In the genomic region with DNA sequence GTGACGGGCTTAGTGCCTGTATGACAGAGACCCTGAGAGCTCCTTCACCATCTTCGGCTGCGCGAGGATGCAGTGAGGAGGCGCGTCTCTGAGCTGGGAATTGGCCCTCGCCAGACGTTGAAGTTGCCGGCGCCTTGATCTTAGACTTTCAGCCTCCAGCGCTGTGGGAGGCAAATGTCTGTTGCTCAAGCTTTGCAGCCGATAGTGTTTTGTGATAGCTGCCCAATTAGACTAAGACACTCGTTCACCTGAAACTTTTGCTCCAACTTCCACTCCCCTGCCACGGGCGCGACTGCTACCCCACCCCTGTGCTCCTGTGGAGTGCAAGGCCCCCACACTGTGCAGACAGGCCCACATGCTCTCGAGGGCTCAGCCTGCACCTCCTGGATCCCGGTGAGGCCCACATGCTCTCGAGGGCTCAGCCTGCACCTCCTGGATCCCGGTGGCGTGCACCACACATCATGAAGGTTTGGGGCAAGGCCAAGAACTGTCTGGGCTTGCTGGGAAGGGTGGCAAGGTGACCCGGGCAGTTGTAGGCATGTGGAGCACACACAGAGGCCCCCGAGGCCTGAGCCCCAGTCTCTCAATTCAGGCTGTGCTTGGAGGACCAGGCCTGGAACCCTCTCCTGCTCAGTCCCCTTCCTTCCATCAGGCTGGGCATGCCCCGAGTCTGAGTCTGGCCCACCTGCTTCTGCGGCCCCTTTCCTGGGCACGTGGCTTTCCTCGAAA, we compare ENCODE assay signal across 21 cellular contexts.
DNase-seq lines count a peak whose midpoint lies in the region; ATAC-seq and TF ChIP-seq lines count a peak whose summit lies in the region.
"Had no signal": no experiment of that assay in that cellular context is flagged by ENCODE, and none has a peak within 500 bp of the region (broad histone marks: within the 10 kb centered on the region; RNA-seq: fewer than 3 reads in every experiment).

No MANE protein-coding gene starts in this region.

- peak; percentile 51 for TF ChIP-seq POLR2A in GM18951 (IDR thresholded peaks at IDR 0.05; ENCODE audit: extremely low read depth, insufficient read depth, insufficient read length)

- H3K36me3 Mint-ChIP-seq in activated CD8-positive, alpha-beta memory T cell treated with anti-CD3 and anti-CD28 coated beads, Interleukin-2, amount 10 ng/mL, durations not matched to agents 7 days and 5 days: peaks cover 8% of the 10 kb centered on the region
- peaks cover 49% of the 10 kb centered on the region for H3K36me3 Mint-ChIP-seq in stimulated activated memory B cell treated with anti-CD40 and anti-IgM and Interleukin-4, amounts not matched to agents 10 μg/mL and 1 μg/mL and 100 μg/mL, for 72 hours

- H3K4me1 Mint-ChIP-seq in activated CD8-positive, alpha-beta memory T cell treated with anti-CD3 and anti-CD28 coated beads, Interleukin-2, amount 10 ng/mL, durations not matched to agents 7 days and 5 days: peaks cover 7% of the 10 kb centered on the region
- peaks cover 61% of the 10 kb centered on the region for H3K4me1 Mint-ChIP-seq in stimulated activated memory B cell treated with anti-CD40 and anti-IgM and Interleukin-4, amounts not matched to agents 10 μg/mL and 1 μg/mL and 100 μg/mL, for 72 hours
- H3K4me1 Mint-ChIP-seq: H9 had no signal

- CTCF ChIA-PET in activated CD8-positive, alpha-beta memory T cell treated with anti-CD3 and anti-CD28 coated beads, Interleukin-2, amount 10 ng/mL, durations not matched to agents 7 days and 5 days (lab: Charles Lee): no interaction called here

- H3K9me3 Mint-ChIP-seq in activated CD8-positive, alpha-beta memory T cell treated with anti-CD3 and anti-CD28 coated beads, Interleukin-2, amount 10 ng/mL, durations not matched to agents 7 days and 5 days (ENCODE audit: low read depth): no peaks in the 10 kb centered on the region
- H3K9me3 Mint-ChIP-seq in stimulated activated memory B cell treated with anti-CD40 and anti-IgM and Interleukin-4, amounts not matched to agents 10 μg/mL and 1 μg/mL and 100 μg/mL, for 72 hours: no peaks in the 10 kb centered on the region
- H3K9me3 Mint-ChIP-seq: stimulated activated naive CD8-positive, alpha-beta T cell treated with anti-CD3 and anti-CD28 coated beads, Interleukin-15, Interleukin-2, amounts not matched to agents 100 ng/mL and 50 ng/mL, for 24 hours had no signal

- no peak for TF ChIP-seq CTCF in coronary artery (IDR thresholded peaks at IDR 0.05)

- no peak overlapping the region for H3K4me3 ChIP-seq in coronary artery
- H3K4me3 ChIP-seq: breast epithelium, colonic mucosa, tibial nerve had no signal

- no peak overlapping the region for H3K4me3 Mint-ChIP-seq in activated CD8-positive, alpha-beta memory T cell treated with anti-CD3 and anti-CD28 coated beads, Interleukin-2, amount 10 ng/mL, durations not matched to agents 7 days and 5 days
- H3K4me3 Mint-ChIP-seq in stimulated activated memory B cell treated with anti-CD40 and anti-IgM and Interleukin-4, amounts not matched to agents 10 μg/mL and 1 μg/mL and 100 μg/mL, for 72 hours: peak overlapping the region; percentile 34
- H3K4me3 Mint-ChIP-seq: H9; stimulated activated naive CD8-positive, alpha-beta T cell treated with anti-CD3 and anti-CD28 coated beads, Interleukin-15, Interleukin-2, amounts not matched to agents 100 ng/mL and 50 ng/mL, for 24 hours had no signal

- H3K27ac Mint-ChIP-seq in activated CD8-positive, alpha-beta memory T cell treated with anti-CD3 and anti-CD28 coated beads, Interleukin-2, amount 10 ng/mL, durations not matched to agents 7 days and 5 days: no peak overlapping the region
- peak overlapping the region; percentile 100 for H3K27ac Mint-ChIP-seq in stimulated activated memory B cell treated with anti-CD40 and anti-IgM and Interleukin-4, amounts not matched to agents 10 μg/mL and 1 μg/mL and 100 μg/mL, for 72 hours
- H3K27ac Mint-ChIP-seq: H9; stimulated activated naive CD8-positive, alpha-beta T cell treated with anti-CD3 and anti-CD28 coated beads, Interleukin-15, Interleukin-2, amounts not matched to agents 100 ng/mL and 50 ng/mL, for 24 hours had no signal

- no peak overlapping the region for H3K27ac ChIP-seq in coronary artery
- H3K27ac ChIP-seq: breast epithelium, colonic mucosa, tibial nerve had no signal

- in situ Hi-C loops in GM18951 (cut with MboI; ENCODE audit: low sequenced_read_pairs, unreplicated experiment): loop anchor here (5.0 kb wide), 1 partner anchor 46 kb away; no protein-coding TSS in a partner anchor

- no peaks in the 10 kb centered on the region for H3K27me3 Mint-ChIP-seq in activated CD8-positive, alpha-beta memory T cell treated with anti-CD3 and anti-CD28 coated beads, Interleukin-2, amount 10 ng/mL, durations not matched to agents 7 days and 5 days
- no peaks in the 10 kb centered on the region for H3K27me3 Mint-ChIP-seq in stimulated activated memory B cell treated with anti-CD40 and anti-IgM and Interleukin-4, amounts not matched to agents 10 μg/mL and 1 μg/mL and 100 μg/mL, for 72 hours
- H3K27me3 Mint-ChIP-seq: stimulated activated naive CD8-positive, alpha-beta T cell treated with anti-CD3 and anti-CD28 coated beads, Interleukin-15, Interleukin-2, amounts not matched to agents 100 ng/mL and 50 ng/mL, for 24 hours had no signal

- ATAC-seq in activated CD8-positive, alpha-beta memory T cell treated with anti-CD3 and anti-CD28 coated beads, Interleukin-2, amount 10 ng/mL, durations not matched to agents 7 days and 5 days: no peak
- ATAC-seq in stimulated activated memory B cell treated with anti-CD40 and anti-IgM and Interleukin-4, amounts not matched to agents 10 μg/mL and 1 μg/mL and 100 μg/mL, for 72 hours: peak; percentile 4

- DNase-seq in activated CD8-positive, alpha-beta memory T cell treated with anti-CD3 and anti-CD28 coated beads, Interleukin-2, amount 10 ng/mL, durations not matched to agents 7 days and 5 days: peak; percentile 33
- no peak for DNase-seq in activated CD8-positive, alpha-beta memory T cell treated with anti-CD3 and anti-CD28 coated beads, Interleukin-2, amount 50 U/mL, for 48 hours
- peak; percentile 65 for DNase-seq in coronary artery (ENCODE audit: low spot score)
- DNase-seq in SKM-1 treated with dmso at 0.1 percent for 144 hours (lab: John Stamatoyannopoulos, UW; ENCODE audit: unreplicated experiment): no peak
- DNase-seq in HT-29 (ENCODE audit: low spot score): no peak
- DNase-seq in amygdala (lab: John Stamatoyannopoulos, UW): no peak
- DNase-seq: BE2C, COR-L47, H9, KBM-7, kidney glomerular epithelial cell, NCI-H1694 treated with DMSO at 0.1 percent for 48 hours, NCI-H69, SHP77 treated with DMSO at 0.1 percent for 48 hours, small intestine had no signal

Comparison
In these comparisons a context has a peak if more than half of its experiments do, and no peak if none do; other contexts are left out.
1. DNase-seq: peak in activated CD8-positive, alpha-beta memory T cell treated with anti-CD3 and anti-CD28 coated beads, Interleukin-2, amount 10 ng/mL, durations not matched to agents 7 days and 5 days (single experiment) and coronary artery (single experiment); none in activated CD8-positive, alpha-beta memory T cell treated with anti-CD3 and anti-CD28 coated beads, Interleukin-2, amount 50 U/mL, for 48 hours (single experiment), SKM-1 treated with dmso at 0.1 percent for 144 hours (single experiment), HT-29 (single experiment) and amygdala (0 of 56).